Comparison of ENCODE assay signal across 22 cellular contexts in genomic region chr11:56089697-56090096, GRCh38. TPM values are rescaled to one million over a fixed set of nuclear protein-coding genes. Genes with fewer than 3 reads are reported as not detected.
DNase-seq lines count a peak whose midpoint lies in the region; TF ChIP-seq lines count a peak whose summit lies in the region.
"Had no signal": no experiment of that assay in that cellular context is flagged by ENCODE, and none has a peak within 500 bp of the region (broad histone marks: within the 10 kb centered on the region; RNA-seq: fewer than 3 reads in every experiment).

No MANE protein-coding gene starts in this region.

- no peak overlapping the region for H3K4me2 ChIP-seq in OCI-LY1 (ENCODE audit: low read length)
- H3K4me2 ChIP-seq in osteoblast (ENCODE audit: insufficient read depth, low read length), result no peak overlapping the region
- H3K4me2 ChIP-seq: BLaER1 treated with 17β-estradiol and CSF1 and Interleukin-3, amounts not matched to agents 10 nM and 100 nM had no signal

- H3K36me3 Mint-ChIP-seq in activated naive CD8-positive, alpha-beta T cell treated with anti-CD3 and anti-CD28 coated beads for 36 hours, result no peaks in the 10 kb centered on the region

- no peaks in the 10 kb centered on the region for H3K9me2 ChIP-seq in OCI-LY1 (ENCODE audit: low read depth, low read length)

- H3K4me3 ChIP-seq in OCI-LY1 (ENCODE audit: low read depth, low read length, poor library complexity, severe bottlenecking) (no peak overlapping the region), osteoblast (ENCODE audit: insufficient read depth, low read length) (no peak overlapping the region)
- H3K4me3 ChIP-seq: BLaER1 treated with 17β-estradiol and CSF1 and Interleukin-3, amounts not matched to agents 10 nM and 100 nM; SJCRH30 had no signal

- no peak overlapping the region for H3K9ac ChIP-seq in OCI-LY1 (ENCODE audit: low read length)
- H3K9ac ChIP-seq: BLaER1 treated with 17β-estradiol and CSF1 and Interleukin-3, amounts not matched to agents 10 nM and 100 nM had no signal

- peaks cover 1% of the 10 kb centered on the region for H3K9me3 Mint-ChIP-seq in activated naive CD8-positive, alpha-beta T cell treated with anti-CD3 and anti-CD28 coated beads for 36 hours

- H3K27ac Mint-ChIP-seq in activated naive CD8-positive, alpha-beta T cell treated with anti-CD3 and anti-CD28 coated beads for 36 hours, result no peak overlapping the region

- no peak overlapping the region for H3K27ac ChIP-seq in OCI-LY1 (ENCODE audit: low read depth, low read length, poor library complexity, severe bottlenecking)
- H3K27ac ChIP-seq in osteoblast (ENCODE audit: low read depth, low read length), result no peak overlapping the region
- H3K27ac ChIP-seq: BLaER1 treated with 17β-estradiol and CSF1 and Interleukin-3, amounts not matched to agents 10 nM and 100 nM; SJCRH30 had no signal

- no peak overlapping the region for H3K4me3 Mint-ChIP-seq in activated naive CD8-positive, alpha-beta T cell treated with anti-CD3 and anti-CD28 coated beads for 36 hours

- H3K4me1 ChIP-seq in OCI-LY1 (ENCODE audit: insufficient read depth, low read length, severe bottlenecking), result no peaks in the 10 kb centered on the region
- H3K4me1 ChIP-seq in osteoblast (ENCODE audit: insufficient read depth, low read length), result no peaks in the 10 kb centered on the region
- H3K4me1 ChIP-seq: BLaER1 treated with 17β-estradiol and CSF1 and Interleukin-3, amounts not matched to agents 10 nM and 100 nM; SJCRH30 had no signal

- H3K36me3 ChIP-seq in OCI-LY1 (ENCODE audit: insufficient read depth, low read length) (no peaks in the 10 kb centered on the region), osteoblast (ENCODE audit: insufficient read depth, low read length) (no peaks in the 10 kb centered on the region)
- H3K36me3 ChIP-seq: BLaER1 treated with 17β-estradiol and CSF1 and Interleukin-3, amounts not matched to agents 10 nM and 100 nM; SJCRH30 had no signal

- DNase-seq in NCI-H1105 treated with DMSO at 0.1 percent for 48 hours (lab: John Stamatoyannopoulos, UW) (peak; percentile 8), NCI-H1105 (lab: John Stamatoyannopoulos, UW) (no peak), HT-29 (ENCODE audit: low spot score) (peak; percentile 7), osteoblast (ENCODE audit: insufficient read length, low spot score, missing footprints) (peak; percentile 21), HUDEP-2 (lab: John Stamatoyannopoulos, UW; ENCODE audit: unreplicated experiment in 76 of 76) (no peak), NCI-H146 (lab: John Stamatoyannopoulos, UW) (no peak)
- DNase-seq in activated naive CD8-positive, alpha-beta T cell treated with anti-CD3 and anti-CD28 coated beads for 36 hours, result no peak
- DNase-seq: DMS53; GOT3; NCI-H1092; NCI-H1694 treated with DMSO at 0.1 percent for 48 hours; NCI-H2107; NCI-H345; NCI-H526 treated with DMSO at 0.1 percent for 48 hours; NK-92 treated with Interleukin-12 subunit alpha and Interleukin-12 subunit beta, amount 100 ng/mL, for 24 hours; PC-3; SJCRH30; SW 1271 had no signal

- no peaks in the 10 kb centered on the region for H4K20me1 ChIP-seq in OCI-LY1 (ENCODE audit: insufficient read depth, low read length)
- H4K20me1 ChIP-seq in osteoblast (ENCODE audit: insufficient read depth, low read length), result no peaks in the 10 kb centered on the region
- H4K20me1 ChIP-seq: BLaER1 treated with 17β-estradiol and CSF1 and Interleukin-3, amounts not matched to agents 10 nM and 100 nM had no signal

- no peaks in the 10 kb centered on the region for H3K27me3 Mint-ChIP-seq in activated naive CD8-positive, alpha-beta T cell treated with anti-CD3 and anti-CD28 coated beads for 36 hours

- no peaks in the 10 kb centered on the region for H3K9me3 ChIP-seq in OCI-LY1 (ENCODE audit: low read length)
- peaks cover 2% of the 10 kb centered on the region for H3K9me3 ChIP-seq in osteoblast (ENCODE audit: low read depth, low read length)
- H3K9me3 ChIP-seq: BLaER1 treated with 17β-estradiol and CSF1 and Interleukin-3, amounts not matched to agents 10 nM and 100 nM; SJCRH30 had no signal

- H2AFZ ChIP-seq in OCI-LY1 (ENCODE audit: low read length) (no peak overlapping the region), osteoblast (ENCODE audit: low read length) (no peak overlapping the region)

- no peaks in the 10 kb centered on the region for H3K79me2 ChIP-seq in OCI-LY1 (ENCODE audit: insufficient read depth, low read length)
- no peaks in the 10 kb centered on the region for H3K79me2 ChIP-seq in osteoblast (ENCODE audit: insufficient read depth, low read length)

- no peaks in the 10 kb centered on the region for H3K4me1 Mint-ChIP-seq in activated naive CD8-positive, alpha-beta T cell treated with anti-CD3 and anti-CD28 coated beads for 36 hours

- H3K27me3 ChIP-seq in OCI-LY1 (ENCODE audit: insufficient read depth, low read length), result no peaks in the 10 kb centered on the region
- no peaks in the 10 kb centered on the region for H3K27me3 ChIP-seq in osteoblast (ENCODE audit: insufficient read depth, low read length)
- H3K27me3 ChIP-seq: BLaER1 treated with 17β-estradiol and CSF1 and Interleukin-3, amounts not matched to agents 10 nM and 100 nM had no signal

- H3F3A ChIP-seq in OCI-LY1 (ENCODE audit: insufficient read depth, low read length), result no peaks in the 10 kb centered on the region

- peak; percentile 29; the same call in 1 of the 2 replicates for TF ChIP-seq CTCF in OCI-LY1 (IDR thresholded peaks at IDR 0.05; ENCODE audit: low read length)
- no peak for TF ChIP-seq CTCF in osteoblast (IDR thresholded peaks at IDR 0.05; ENCODE audit: extremely low read depth, low read depth, low read length)

RNA-seq across cellular contexts. Expression of gene OR8I2, which starts 3.4 kb away (rescaled TPM):
- total RNA-seq in HT-29 (2014; rRNA removed; shearing (Covaris generic)), result not detected in 2 replicates
- not detected in 2 replicates for total RNA-seq in osteoblast
- not detected for total RNA-seq in activated naive CD8-positive, alpha-beta T cell treated with anti-CD3 and anti-CD28 coated beads for 36 hours
- total RNA-seq: A172; PC-3; SJCRH30; T-helper 2 cell treated with Interferon-gamma antibody and Interleukin-4, amounts not matched to agents 100 ng/mL and 5 ng/mL, for 36 hours had no signal

RNA-seq across cellular contexts. Expression of gene OR8H2, which starts 13.8 kb away (rescaled TPM):
- not detected in 2 replicates for total RNA-seq in HT-29 (2014; rRNA removed; shearing (Covaris generic))
- not detected in 2 replicates for total RNA-seq in osteoblast
- total RNA-seq in activated naive CD8-positive, alpha-beta T cell treated with anti-CD3 and anti-CD28 coated beads for 36 hours, result not detected
- total RNA-seq: A172; PC-3; SJCRH30; T-helper 2 cell treated with Interferon-gamma antibody and Interleukin-4, amounts not matched to agents 100 ng/mL and 5 ng/mL, for 36 hours had no signal

RNA-seq across cellular contexts. Expression of gene OR8H3, which starts 32.5 kb away (rescaled TPM):
- not detected in 2 replicates for total RNA-seq in HT-29 (2014; rRNA removed; shearing (Covaris generic))
- not detected in 2 replicates for total RNA-seq in osteoblast
- total RNA-seq in activated naive CD8-positive, alpha-beta T cell treated with anti-CD3 and anti-CD28 coated beads for 36 hours, result not detected
- total RNA-seq: A172; PC-3; SJCRH30; T-helper 2 cell treated with Interferon-gamma antibody and Interleukin-4, amounts not matched to agents 100 ng/mL and 5 ng/mL, for 36 hours had no signal

RNA-seq across cellular contexts. Expression of gene OR8J3, which starts 50.3 kb away (rescaled TPM):
- total RNA-seq in HT-29 (2014; rRNA removed; shearing (Covaris generic)), result not detected in 2 replicates
- not detected in 2 replicates for total RNA-seq in osteoblast
- not detected for total RNA-seq in activated naive CD8-positive, alpha-beta T cell treated with anti-CD3 and anti-CD28 coated beads for 36 hours
- total RNA-seq: A172; PC-3; SJCRH30; T-helper 2 cell treated with Interferon-gamma antibody and Interleukin-4, amounts not matched to agents 100 ng/mL and 5 ng/mL, for 36 hours had no signal

Comparison
In these comparisons a context has a peak if more than half of its experiments do, and no peak if none do; other contexts are left out.
1. DNase-seq: peak in NCI-H1105 treated with DMSO at 0.1 percent for 48 hours (single experiment), HT-29 (single experiment) and osteoblast (single experiment); none in NCI-H1105 (single experiment), HUDEP-2 (0 of 76), NCI-H146 (single experiment) and activated naive CD8-positive, alpha-beta T cell treated with anti-CD3 and anti-CD28 coated beads for 36 hours (single experiment).